30 cellular contexts compared by ENCODE assay signal in the genomic region with DNA sequence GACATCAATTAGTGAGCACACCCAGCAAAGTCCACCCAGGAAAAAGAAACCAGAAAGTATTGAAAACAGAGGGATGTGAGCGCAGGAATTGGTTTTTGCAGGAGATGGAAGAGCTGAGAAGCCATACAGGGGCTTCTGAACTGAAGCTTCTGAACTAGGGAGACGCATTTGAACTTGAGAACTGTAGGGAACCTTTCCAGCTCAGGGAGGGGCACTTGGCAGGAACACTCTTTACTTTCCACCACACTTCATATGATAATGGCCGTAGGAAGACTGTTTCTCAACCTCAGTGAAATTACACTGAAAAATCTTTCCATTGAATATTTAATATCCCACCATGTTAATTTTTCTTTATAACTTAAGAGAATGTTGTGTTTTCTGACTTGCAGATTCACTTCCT.
"Had no signal": no experiment of that assay in that cellular context is flagged by ENCODE, and none has a peak within 500 bp of the region (broad histone marks: within the 10 kb centered on the region; RNA-seq: fewer than 3 reads in every experiment).

No MANE protein-coding gene starts in this region.

- H3K4me3 ChIP-seq: ascending aorta, cardiac muscle cell, gastrocnemius medialis, pancreas, prostate gland, sigmoid colon, smooth muscle cell, suprapubic skin, tibial nerve, uterus had no signal

- DNase-seq: activated CD4-positive, alpha-beta memory T cell treated with anti-CD3 and anti-CD28 coated beads for 36 hours; activated CD4-positive, alpha-beta T cell treated with anti-CD3 and anti-CD28 coated beads for 48 hours; activated CD8-positive, alpha-beta memory T cell treated with anti-CD3 and anti-CD28 coated beads, Interleukin-2, amount 50 U/mL, for 4 hours; activated effector memory CD4-positive, alpha-beta T cell treated with anti-CD3 and anti-CD28 coated beads, Interleukin-2, amount 50 U/mL, for 16 hours; activated naive CD4-positive, alpha-beta T cell treated with anti-CD3 and anti-CD28 coated beads, Interleukin-2, amount 10 ng/mL, durations not matched to agents 7 days and 5 days; activated naive CD8-positive, alpha-beta T cell treated with anti-CD3 and anti-CD28 coated beads, Interleukin-2, amount 10 ng/mL, durations not matched to agents 7 days and 5 days; activated T-cell treated with anti-CD3 and anti-CD28 coated beads, Interleukin-2, amount 50 U/mL, for 1 hour; cortex of kidney; effector memory CD8-positive, alpha-beta T cell; erythroblast; glutamatergic neuron; naive thymus-derived CD4-positive, alpha-beta T cell; retina; sigmoid colon; stimulated activated CD4-positive, alpha-beta T cell treated with anti-CD3 and anti-CD28 coated beads, Interleukin-1b, Interleukin-23, amount 100 ng/mL, for 48 hours; stimulated activated CD4-positive, alpha-beta T cell treated with anti-CD3 and anti-CD28 coated beads, Interleukin-4, amount 100 ng/mL, for 4 hours; stimulated activated CD8-positive, alpha-beta memory T cell treated with anti-CD3 and anti-CD28 coated beads, Interleukin-4, amount 100 ng/mL, for 48 hours; stimulated activated naive CD8-positive, alpha-beta T cell treated with anti-CD3 and anti-CD28 coated beads, Interleukin-15, amount 100 ng/mL, for 72 hours; T-helper 9 cell; uterus; WERI-Rb-1 had no signal

- H3K9me3 ChIP-seq: pancreas, prostate gland had no signal

- ATAC-seq: activated CD4-positive, CD25-positive, alpha-beta regulatory T cell treated with anti-CD3 and anti-CD28 coated beads, Interleukin-2, amount 50 U/mL, for 24 hours; effector memory CD8-positive, alpha-beta T cell; gastrocnemius medialis; stimulated activated naive CD8-positive, alpha-beta T cell treated with anti-CD3 and anti-CD28 coated beads, Interleukin-15, amount 100 ng/mL, for 72 hours had no signal

- H3K27me3 ChIP-seq: ascending aorta, cardiac muscle cell, gastrocnemius medialis, pancreas, sigmoid colon, suprapubic skin, tibial nerve, uterus had no signal

- H3K36me3 ChIP-seq: ascending aorta, cardiac muscle cell, gastrocnemius medialis, pancreas, prostate gland, sigmoid colon, suprapubic skin, uterus, WERI-Rb-1 had no signal

- H3K4me1 ChIP-seq: ascending aorta, gastrocnemius medialis, pancreas, prostate gland, sigmoid colon, uterus had no signal

- H3K4me2 ChIP-seq: smooth muscle cell had no signal

- H3K27ac ChIP-seq: ascending aorta, cardiac muscle cell, gastrocnemius medialis, pancreas, prostate gland, sigmoid colon, suprapubic skin, tibial nerve, uterus, WERI-Rb-1 had no signal
